Comparison of ENCODE assay signal across 8 cellular contexts in genomic region chr19:41958367-41959055, GRCh38. TPM values are rescaled to one million over a fixed set of nuclear protein-coding genes. Genes with fewer than 3 reads are reported as not detected.
A peak's percentile ranks its signal among the peaks of the same experiment; 100 is the strongest.
DNase-seq lines count a peak whose midpoint lies in the region; ATAC-seq and TF ChIP-seq lines count a peak whose summit lies in the region.

No MANE protein-coding gene starts in this region.

- H3K27me3 ChIP-seq in CD4-positive, CD25-positive, alpha-beta regulatory T cell (ENCODE audit: control insufficient read depth, insufficient read depth, low read length), result no peaks in the 10 kb centered on the region
- no peaks in the 10 kb centered on the region for H3K27me3 ChIP-seq in MM.1S (replicated peaks; ENCODE audit: insufficient read depth, low read length)
- H3K27me3 ChIP-seq in SU-DHL-6 (ENCODE audit: low read length), result no peaks in the 10 kb centered on the region
- no peaks in the 10 kb centered on the region for H3K27me3 ChIP-seq in transverse colon

- POLR2A ChIA-PET in activated naive CD8-positive, alpha-beta T cell treated with anti-CD3 and anti-CD28 coated beads, Interleukin-2, amount 10 ng/mL, durations not matched to agents 7 days and 5 days (lab: Charles Lee), result interaction anchor here (1.1 to 4.0 kb wide), 10 partner anchors 13 to 323 kb away, joined by 3 to 25 read pairs (median 5); partner anchors contain the start of genes CD79A, ERFL and RPS19

- peak overlapping the region; percentile 56 to 92 (median 82) for H3K27ac Mint-ChIP-seq in CD4-positive, CD25-positive, alpha-beta regulatory T cell
- H3K27ac Mint-ChIP-seq in activated naive CD8-positive, alpha-beta T cell treated with anti-CD3 and anti-CD28 coated beads, Interleukin-2, amount 10 ng/mL, durations not matched to agents 7 days and 5 days, result peak overlapping the region; percentile 64

- in situ Hi-C loops in transverse colon (cut with MboI; ENCODE audit: low pct_ligation_motif_present in 1 of 4, low pct_unique_long_range_greater_than_20kb in 1 of 4, low sequenced_read_pairs in 3 of 4), result loop anchor here in 1 of 4 donors (10.0 kb wide), 1 partner anchor 84 kb away; the partner anchor contains the start of gene CD79A

- H3K4me3 Mint-ChIP-seq in CD4-positive, CD25-positive, alpha-beta regulatory T cell, result peak overlapping the region; percentile 85 to 95 (median 92)
- peak overlapping the region; percentile 99 for H3K4me3 Mint-ChIP-seq in activated naive CD8-positive, alpha-beta T cell treated with anti-CD3 and anti-CD28 coated beads, Interleukin-2, amount 10 ng/mL, durations not matched to agents 7 days and 5 days

- H3K9me2 ChIP-seq in MM.1S (replicated peaks; ENCODE audit: insufficient read depth, low read length) (no peaks in the 10 kb centered on the region), SU-DHL-6 (replicated peaks; ENCODE audit: insufficient read depth, low read length) (no peaks in the 10 kb centered on the region)

- H3K36me3 Mint-ChIP-seq in CD4-positive, CD25-positive, alpha-beta regulatory T cell, result peaks cover 6% of the 10 kb centered on the region
- no peaks in the 10 kb centered on the region for H3K36me3 Mint-ChIP-seq in activated naive CD8-positive, alpha-beta T cell treated with anti-CD3 and anti-CD28 coated beads, Interleukin-2, amount 10 ng/mL, durations not matched to agents 7 days and 5 days

- no peak for TF ChIP-seq EP300 in transverse colon (IDR thresholded peaks at IDR 0.05; ENCODE audit: low read depth)

- H3K4me3 ChIP-seq in CD4-positive, CD25-positive, alpha-beta regulatory T cell (ENCODE audit: low read depth, low read length), result peak overlapping the region; percentile 51
- H3K4me3 ChIP-seq in MM.1S (ENCODE audit: low read length), result peak overlapping the region; percentile 96
- H3K4me3 ChIP-seq in SU-DHL-6 (ENCODE audit: insufficient read depth, low read length, poor library complexity, severe bottlenecking), result peak overlapping the region; percentile 99
- H3K4me3 ChIP-seq in transverse colon, result peak overlapping the region; percentile 87 to 96 (median 94)

- no peaks in the 10 kb centered on the region for H3K27me3 Mint-ChIP-seq in CD4-positive, CD25-positive, alpha-beta regulatory T cell
- no peaks in the 10 kb centered on the region for H3K27me3 Mint-ChIP-seq in activated naive CD8-positive, alpha-beta T cell treated with anti-CD3 and anti-CD28 coated beads, Interleukin-2, amount 10 ng/mL, durations not matched to agents 7 days and 5 days

- H3K36me3 ChIP-seq in CD4-positive, CD25-positive, alpha-beta regulatory T cell (ENCODE audit: control insufficient read depth, insufficient read depth, low read length), result no peaks in the 10 kb centered on the region
- H3K36me3 ChIP-seq in MM.1S (replicated peaks; ENCODE audit: insufficient read depth, low read length) (no peaks in the 10 kb centered on the region), SU-DHL-6 (ENCODE audit: low read length) (no peaks in the 10 kb centered on the region), transverse colon (no peaks in the 10 kb centered on the region)

- H3K27ac ChIP-seq in CD4-positive, CD25-positive, alpha-beta regulatory T cell (ENCODE audit: insufficient read depth, low read length, poor library complexity, severe bottlenecking), result peak overlapping the region; percentile 81
- peak overlapping the region; percentile 71 for H3K27ac ChIP-seq in MM.1S (ENCODE audit: low read length)
- peak overlapping the region; percentile 72 for H3K27ac ChIP-seq in SU-DHL-6 (ENCODE audit: low read depth, low read length)
- H3K27ac ChIP-seq in transverse colon, result peak overlapping the region; percentile 95 to 97 (median 97)

- H3K79me2 ChIP-seq in MM.1S (ENCODE audit: low read length) (no peaks in the 10 kb centered on the region), SU-DHL-6 (ENCODE audit: insufficient read depth, low read length) (no peaks in the 10 kb centered on the region; the same call in 1 of the 2 replicates)

- H2AFZ ChIP-seq in MM.1S (ENCODE audit: low read length) (peak overlapping the region; percentile 99), SU-DHL-6 (ENCODE audit: low read depth, low read length, severe bottlenecking) (no peak overlapping the region)

- no peaks in the 10 kb centered on the region for H3K9me3 ChIP-seq in CD4-positive, CD25-positive, alpha-beta regulatory T cell (ENCODE audit: control insufficient read depth in 2 of 2, low read length in 2 of 2)
- H3K9me3 ChIP-seq in MM.1S (replicated peaks; ENCODE audit: insufficient read depth, low read length) (no peaks in the 10 kb centered on the region), SU-DHL-6 (ENCODE audit: insufficient read depth, low read length) (no peaks in the 10 kb centered on the region), transverse colon (no peaks in the 10 kb centered on the region)

- TF ChIP-seq CTCF in MM.1S (IDR thresholded peaks at IDR 0.05; ENCODE audit: low read length) (no peak), SU-DHL-6 (IDR thresholded peaks at IDR 0.05; ENCODE audit: insufficient read depth, low read length, poor library complexity, severe bottlenecking) (no peak), transverse colon (IDR thresholded peaks at IDR 0.05) (no peak)

- DNase-seq in CD4-positive, CD25-positive, alpha-beta regulatory T cell, result peak; percentile 76 to 85 (median 81)
- DNase-seq in MM.1S (peak; percentile 82), Right ventricle myocardium superior (peak; percentile 93), pons (ENCODE audit: low spot score) (peak; percentile 29), transverse colon (peak; percentile 96)
- peak; percentile 89 for DNase-seq in activated naive CD8-positive, alpha-beta T cell treated with anti-CD3 and anti-CD28 coated beads, Interleukin-2, amount 10 ng/mL, durations not matched to agents 7 days and 5 days

- WGBS in transverse colon (ENCODE audit: low coverage in 1 of 2), 2 donors, result 1% methylated on average over 15 to 36 of the region's 43 CpGs

- TF ChIP-seq POLR2A in transverse colon (IDR thresholded peaks at IDR 0.05), result peak; percentile 76

- peaks cover 15% of the 10 kb centered on the region for H3K4me1 ChIP-seq in CD4-positive, CD25-positive, alpha-beta regulatory T cell (ENCODE audit: control insufficient read depth, insufficient read depth, low read length, poor library complexity, severe bottlenecking)
- peaks cover 12% of the 10 kb centered on the region for H3K4me1 ChIP-seq in MM.1S (ENCODE audit: low read length)
- H3K4me1 ChIP-seq in transverse colon, result peaks cover 10 to 31% (median 15%) of the 10 kb centered on the region in 4 donors

- peak; percentile 46 to 59 for ATAC-seq in CD4-positive, CD25-positive, alpha-beta regulatory T cell (ENCODE audit: low read depth in 2 of 2)
- ATAC-seq in GM21390 (IDR thresholded peaks at IDR 0.05; ENCODE audit: unreplicated experiment) (peak; percentile 53), Right ventricle myocardium superior (ENCODE audit: poor library complexity) (peak; percentile 85)
- peak; percentile 55 for ATAC-seq in activated naive CD8-positive, alpha-beta T cell treated with anti-CD3 and anti-CD28 coated beads, Interleukin-2, amount 10 ng/mL, durations not matched to agents 7 days and 5 days (ENCODE audit: low read depth)

- H3K4me2 ChIP-seq in MM.1S (ENCODE audit: low read depth, low read length) (peak overlapping the region; percentile 96), SU-DHL-6 (ENCODE audit: low read depth, low read length, poor library complexity, severe bottlenecking) (peak overlapping the region; percentile 85)

- H3K9me3 Mint-ChIP-seq in CD4-positive, CD25-positive, alpha-beta regulatory T cell, result no peaks in the 10 kb centered on the region
- H3K9me3 Mint-ChIP-seq in activated naive CD8-positive, alpha-beta T cell treated with anti-CD3 and anti-CD28 coated beads, Interleukin-2, amount 10 ng/mL, durations not matched to agents 7 days and 5 days, result no peaks in the 10 kb centered on the region

- H3K9ac ChIP-seq in MM.1S (ENCODE audit: low read length) (peak overlapping the region; percentile 87), SU-DHL-6 (ENCODE audit: low read length) (peak overlapping the region; percentile 97)

- H3F3A ChIP-seq in MM.1S (ENCODE audit: insufficient read depth, low read length), result peaks cover 12% of the 10 kb centered on the region; the same call in 1 of the 2 replicates
- H3F3A ChIP-seq in SU-DHL-6 (ENCODE audit: insufficient read depth), result peaks cover 21% of the 10 kb centered on the region

- peaks cover 5 to 23% (median 12%) of the 10 kb centered on the region in 4 donors for H3K4me1 Mint-ChIP-seq in CD4-positive, CD25-positive, alpha-beta regulatory T cell
- H3K4me1 Mint-ChIP-seq in activated naive CD8-positive, alpha-beta T cell treated with anti-CD3 and anti-CD28 coated beads, Interleukin-2, amount 10 ng/mL, durations not matched to agents 7 days and 5 days, result peaks cover 15% of the 10 kb centered on the region

- intact Hi-C loops in Right ventricle myocardium superior (cut with DNase I) (no loop called here), transverse colon (cut with DNase I; ENCODE audit: low total_unique reads) (loop anchor here (5.0 kb wide), 1 partner anchor 86 kb away; no protein-coding TSS in a partner anchor)

- H4K20me1 ChIP-seq in MM.1S (ENCODE audit: insufficient read depth, low read length) (no peaks in the 10 kb centered on the region), SU-DHL-6 (ENCODE audit: low read depth, low read length) (no peaks in the 10 kb centered on the region)

RNA-seq across cellular contexts. Expression of gene RABAC1, which starts 0.6 kb away (rescaled TPM):
- total RNA-seq in CD4-positive, CD25-positive, alpha-beta regulatory T cell, result 94.0 TPM
- 100 to 1,000 TPM; 184 to 261 (median 237) TPM for polyA plus RNA-seq in CD4-positive, CD25-positive, alpha-beta regulatory T cell
- total RNA-seq in activated naive CD8-positive, alpha-beta T cell treated with anti-CD3 and anti-CD28 coated beads, Interleukin-2, amount 10 ng/mL, durations not matched to agents 7 days and 5 days, result 10 to 100 TPM; 85.3 to 87.3 TPM
- total RNA-seq in Right ventricle myocardium superior (62.1 TPM), transverse colon (100 to 1,000 TPM in 3 of 4 donors, 10 to 100 TPM in 1; 75.6 to 235 (median 165) TPM)

RNA-seq across cellular contexts. Expression of gene ERFL, which starts 30.3 kb away (rescaled TPM):
- total RNA-seq in CD4-positive, CD25-positive, alpha-beta regulatory T cell, result 4.7 TPM
- polyA plus RNA-seq in CD4-positive, CD25-positive, alpha-beta regulatory T cell, result not detected
- 1 to 10 TPM; 4.3 to 4.5 TPM for total RNA-seq in activated naive CD8-positive, alpha-beta T cell treated with anti-CD3 and anti-CD28 coated beads, Interleukin-2, amount 10 ng/mL, durations not matched to agents 7 days and 5 days
- not detected for total RNA-seq in Right ventricle myocardium superior
- total RNA-seq in transverse colon, result 1 to 10 TPM in 2 of 4 donors, under 1 TPM in 2; 0.27 to 1.9 (median 0.95) TPM

RNA-seq across cellular contexts. Expression of gene ATP1A3, which starts 35.5 kb away (rescaled TPM):
- 11.1 TPM for total RNA-seq in CD4-positive, CD25-positive, alpha-beta regulatory T cell
- 1 to 10 TPM in 3 of 4 donors, under 1 TPM in 1; 0.92 to 3.5 (median 1.7) TPM for polyA plus RNA-seq in CD4-positive, CD25-positive, alpha-beta regulatory T cell
- 1 to 10 TPM; 4.5 to 7.1 TPM for total RNA-seq in activated naive CD8-positive, alpha-beta T cell treated with anti-CD3 and anti-CD28 coated beads, Interleukin-2, amount 10 ng/mL, durations not matched to agents 7 days and 5 days
- 388 TPM for total RNA-seq in Right ventricle myocardium superior
- total RNA-seq in transverse colon, result 1 to 10 TPM in 2 of 4 donors, under 1 TPM in 1, not detected in 1; 0.20 to 1.1 (median 1.1) TPM

Comparison
In these comparisons a context has a peak if more than half of its experiments do, and no peak if none do; other contexts are left out.
1. Peak in every context shown above with its lines: DNase-seq, ATAC-seq, H3K4me3 ChIP-seq and H3K27ac ChIP-seq.
2. DNase-seq: peak in every context shown above with its lines; median percentile 96 in transverse colon; 93 in Right ventricle myocardium superior; 89 in activated naive CD8-positive, alpha-beta T cell treated with anti-CD3 and anti-CD28 coated beads, Interleukin-2, amount 10 ng/mL, durations not matched to agents 7 days and 5 days; 82 in MM.1S; 81 in CD4-positive, CD25-positive, alpha-beta regulatory T cell; 29 in pons.
3. RNA of gene ATP1A3, which starts 35.5 kb away (total RNA-seq): 388 TPM in Right ventricle myocardium superior (single experiment); 11.1 TPM in CD4-positive, CD25-positive, alpha-beta regulatory T cell (single experiment), 4.5 to 7.1 TPM in activated naive CD8-positive, alpha-beta T cell treated with anti-CD3 and anti-CD28 coated beads, Interleukin-2, amount 10 ng/mL, durations not matched to agents 7 days and 5 days and 0.20 to 1.1 TPM in transverse colon; every median in the first group is over 10 times any median in the second.